In the genomic region with DNA sequence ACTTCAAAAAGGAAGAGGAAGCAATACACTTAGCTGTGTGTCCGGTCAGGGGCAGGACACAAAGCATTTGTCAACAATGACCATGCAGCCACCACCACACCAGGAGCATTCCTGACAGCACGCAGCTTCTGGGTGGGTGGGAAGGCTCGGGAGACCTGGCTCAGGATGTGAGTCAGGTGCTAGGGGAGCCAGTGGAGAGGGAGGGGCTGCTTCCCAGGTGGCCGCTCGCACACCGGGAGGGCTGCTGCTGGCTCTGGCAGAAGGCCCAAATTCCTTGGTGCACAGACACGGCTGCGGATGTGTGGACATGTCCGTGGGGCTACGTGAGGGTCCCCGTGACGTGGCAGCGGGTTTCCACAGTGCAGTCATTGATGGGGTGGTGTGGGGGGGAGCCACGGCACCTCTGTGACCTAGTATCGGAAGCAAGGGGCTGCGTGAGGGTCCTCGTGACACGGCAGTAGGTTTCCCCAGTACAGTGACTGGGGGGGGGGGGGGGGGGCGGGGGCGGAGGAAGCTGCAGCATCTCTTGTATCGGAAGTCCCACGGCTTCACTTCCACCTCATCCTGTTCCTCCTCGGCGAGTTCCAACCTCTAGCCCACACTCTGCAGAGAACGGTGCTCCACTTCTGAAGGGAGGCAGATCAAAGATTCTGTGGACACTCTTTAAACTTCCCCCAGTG, we compare ENCODE assay signal across 8 cellular contexts.
A peak's percentile ranks its signal among the peaks of the same experiment; 100 is the strongest.
DNase-seq lines count a peak whose midpoint lies in the region; ATAC-seq and TF ChIP-seq lines count a peak whose summit lies in the region.

No MANE protein-coding gene starts in this region.

- WGBS in right lobe of liver (ENCODE audit: insufficient coverage, low coverage, low lambda C conversion rate, missing lambda C conversion rate) = 28% methylated on average over 14 of the region's 25 CpGs

- DNase-seq in CD1c-positive myeloid dendritic cell (ENCODE audit: extremely low spot score) (peak; percentile 46), M059J (ENCODE audit: low read depth) (peak; percentile 89), astrocyte of the hippocampus (ENCODE audit: low read depth, low spot score) (peak; percentile 82), right lobe of liver (peak; percentile 54 to 71 (median 58)), NCI-H526 treated with DMSO at 0.1 percent for 48 hours (lab: John Stamatoyannopoulos, UW) (no peak), NCI-H2107 (lab: John Stamatoyannopoulos, UW) (no peak), GM10266 (ENCODE audit: extremely low spot score) (no peak)

- no peak for TF ChIP-seq POLR2A in right lobe of liver (IDR thresholded peaks at IDR 0.05)

- H3K9me3 ChIP-seq in right lobe of liver = no peaks in the 10 kb centered on the region

- no peaks in the 10 kb centered on the region for H3K36me3 ChIP-seq in right lobe of liver

- H3K4me1 ChIP-seq in right lobe of liver = peaks cover 0 to 27% (median 9%) of the 10 kb centered on the region in 4 donors

- TF ChIP-seq CTCF in right lobe of liver (IDR thresholded peaks at IDR 0.05) (no peak), GM10266 (IDR thresholded peaks at IDR 0.05; ENCODE audit: control insufficient read depth, insufficient read depth, low read depth, missing control alignments) (no peak)

- peak; percentile 50 to 68 (median 58) for ATAC-seq in right lobe of liver
- ATAC-seq in GM19351 (IDR thresholded peaks at IDR 0.05; ENCODE audit: unreplicated experiment) = no peak

- H3K27ac ChIP-seq in right lobe of liver = no peak overlapping the region

- intact Hi-C loops in right lobe of liver (cut with DNase I) = loop anchor here (10.0 kb wide), 2 partner anchors 164 to 184 kb away; partner anchors contain the start of gene ANKRD11 (in 1 of the 2)

- no peak overlapping the region for H3K4me3 ChIP-seq in right lobe of liver

- no peaks in the 10 kb centered on the region for H3K27me3 ChIP-seq in right lobe of liver

Comparison
In these comparisons a context has a peak if more than half of its experiments do, and no peak if none do; other contexts are left out.
1. DNase-seq: peak in CD1c-positive myeloid dendritic cell (single experiment), M059J (single experiment), astrocyte of the hippocampus (single experiment) and right lobe of liver (3 of 3); none in NCI-H526 treated with DMSO at 0.1 percent for 48 hours (single experiment), NCI-H2107 (single experiment) and GM10266 (single experiment).